ENCODE assay signal across 11 cellular contexts in the genomic region with DNA sequence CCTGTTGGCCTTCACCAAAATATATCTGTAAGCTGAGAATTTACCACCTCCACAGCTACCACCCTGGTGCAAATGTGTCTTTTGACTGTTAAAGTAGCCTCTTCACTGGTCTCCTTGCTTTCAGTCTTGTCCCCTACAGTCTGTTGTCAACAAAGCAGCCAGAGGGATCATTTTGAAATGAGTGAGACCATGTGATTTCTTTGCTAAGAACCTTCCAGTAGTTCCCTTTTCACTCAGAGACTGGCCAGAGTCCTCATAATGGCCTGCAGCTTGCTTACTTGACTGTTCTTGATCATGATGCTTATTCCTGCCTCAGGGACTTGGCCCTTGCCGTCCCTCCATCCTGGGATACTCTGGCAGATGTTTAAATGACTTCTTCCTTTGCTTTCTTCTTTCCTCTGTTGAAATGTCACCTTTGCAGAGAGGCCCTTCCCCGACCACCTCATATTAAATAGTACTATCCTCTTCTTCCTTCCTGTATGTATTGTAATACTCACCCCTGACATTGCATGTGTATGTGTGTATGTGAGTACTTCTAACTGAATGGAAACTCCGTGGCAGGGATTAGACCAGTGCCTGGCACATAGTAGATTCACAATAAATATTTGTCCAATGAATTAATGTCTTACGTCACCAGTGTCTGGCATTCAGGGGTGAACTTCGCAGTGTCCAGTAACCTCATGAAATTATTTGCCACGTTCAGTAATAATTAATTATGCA. TPM values are rescaled to one million over a fixed set of nuclear protein-coding genes. Genes with fewer than 3 reads are reported as not detected.
DNase-seq lines count a peak whose midpoint lies in the region; ATAC-seq and TF ChIP-seq lines count a peak whose summit lies in the region.
"Had no signal": no experiment of that assay in that cellular context is flagged by ENCODE, and none has a peak within 500 bp of the region (broad histone marks: within the 10 kb centered on the region; RNA-seq: fewer than 3 reads in every experiment).

No MANE protein-coding gene starts in this region.

- H3K9ac ChIP-seq in OCI-LY1 (ENCODE audit: low read length) = no peak overlapping the region

- TF ChIP-seq CTCF in OCI-LY1 (IDR thresholded peaks at IDR 0.05; ENCODE audit: low read length) = no peak

- 50 to 53% methylated on average over 6 of the region's 6 CpGs for WGBS in esophagus, 2 donors

- ATAC-seq in GM18498 (IDR thresholded peaks at IDR 0.05; ENCODE audit: unreplicated experiment) = no peak
- no peak for ATAC-seq in HG02840 (IDR thresholded peaks at IDR 0.05; ENCODE audit: low FRiP score, unreplicated experiment)

- no peaks in the 10 kb centered on the region for H3K27me3 ChIP-seq in OCI-LY1 (ENCODE audit: insufficient read depth, low read length)
- no peaks in the 10 kb centered on the region for H3K27me3 ChIP-seq in esophagus (ENCODE audit: control insufficient read depth in 1 of 2, insufficient read depth in 2 of 2, low read length in 2 of 2)

- peaks cover 38% of the 10 kb centered on the region for H3K36me3 ChIP-seq in OCI-LY1 (ENCODE audit: insufficient read depth, low read length)
- H3K36me3 ChIP-seq in esophagus (ENCODE audit: control insufficient read depth in 2 of 2, insufficient read depth in 2 of 2, low read length in 1 of 2) = peaks cover 0 to under 1% of the 10 kb centered on the region in 2 donors

- DNase-seq in CD1c-positive myeloid dendritic cell (ENCODE audit: extremely low spot score) = peak; percentile 83
- peak; percentile 71 for DNase-seq in pons (ENCODE audit: low spot score)
- no peak for DNase-seq in kidney glomerular epithelial cell (lab: John Stamatoyannopoulos, UW)
- DNase-seq in stimulated activated CD4-positive, alpha-beta T cell treated with anti-CD3 and anti-CD28 coated beads, Interleukin-12 subunit alpha, Interleukin-12 subunit beta, amount 100 ng/mL, for 4 hours = no peak
- DNase-seq: activated naive CD4-positive, alpha-beta T cell treated with Interleukin-2 at 50 U/mL for 16 hours; NCI-H187; T-helper 9 cell had no signal

- H3K9me2 ChIP-seq in OCI-LY1 (ENCODE audit: low read depth, low read length) = no peaks in the 10 kb centered on the region

- H3K27ac ChIP-seq in OCI-LY1 (ENCODE audit: low read depth, low read length, poor library complexity, severe bottlenecking) (peak overlapping the region; percentile 10), esophagus (ENCODE audit: low read depth in 2 of 2, low read length in 1 of 2) (peak overlapping the region; percentile 83 to 90)

- H3K4me1 ChIP-seq in OCI-LY1 (ENCODE audit: insufficient read depth, low read length, severe bottlenecking) = peaks cover 20% of the 10 kb centered on the region
- H3K4me1 ChIP-seq in esophagus (ENCODE audit: control insufficient read depth in 2 of 2, insufficient read depth in 2 of 2, low read length in 1 of 2) = peaks cover 0 to 10% of the 10 kb centered on the region in 2 donors

- no peak overlapping the region for H3K4me2 ChIP-seq in OCI-LY1 (ENCODE audit: low read length)

- peaks cover 46% of the 10 kb centered on the region for H3K79me2 ChIP-seq in OCI-LY1 (ENCODE audit: insufficient read depth, low read length)

- no peaks in the 10 kb centered on the region for H3F3A ChIP-seq in OCI-LY1 (ENCODE audit: insufficient read depth, low read length)

- no peaks in the 10 kb centered on the region for H4K20me1 ChIP-seq in OCI-LY1 (ENCODE audit: insufficient read depth, low read length)

- H3K4me3 ChIP-seq in OCI-LY1 (ENCODE audit: low read depth, low read length, poor library complexity, severe bottlenecking) = no peak overlapping the region
- H3K4me3 ChIP-seq in esophagus (ENCODE audit: low read depth in 1 of 2, low read length in 2 of 2) = no peak overlapping the region

- H3K9me3 ChIP-seq in OCI-LY1 (ENCODE audit: low read length) = no peaks in the 10 kb centered on the region
- H3K9me3 ChIP-seq in esophagus (ENCODE audit: control insufficient read depth in 2 of 2, insufficient read depth in 1 of 2, low read depth in 1 of 2, low read length in 1 of 2) = no peaks in the 10 kb centered on the region

- H2AFZ ChIP-seq in OCI-LY1 (ENCODE audit: low read length) = no peak overlapping the region

RNA-seq across cellular contexts. Expression of gene MANBAL, which starts 5.0 kb away (rescaled TPM):
- polyA plus RNA-seq in esophagus = 10 to 100 TPM; 27.6 to 58.1 TPM

RNA-seq across cellular contexts. Expression of gene GHRH, which starts 32.8 kb away (rescaled TPM):
- polyA plus RNA-seq in esophagus = not detected

RNA-seq across cellular contexts. Expression of gene SRC, which starts 51.5 kb away (rescaled TPM):
- polyA plus RNA-seq in esophagus = 10 to 100 TPM; 26.9 to 59.4 TPM

Comparison
In these comparisons a context has a peak if more than half of its experiments do, and no peak if none do; other contexts are left out.
1. DNase-seq: peak in CD1c-positive myeloid dendritic cell (single experiment) and pons (single experiment); none in kidney glomerular epithelial cell (single experiment) and stimulated activated CD4-positive, alpha-beta T cell treated with anti-CD3 and anti-CD28 coated beads, Interleukin-12 subunit alpha, Interleukin-12 subunit beta, amount 100 ng/mL, for 4 hours (single experiment).